In genomic region chr21:31447477-31447876, GRCh38 we compare ENCODE assay signal across 21 cellular contexts.
DNase-seq lines count a peak whose midpoint lies in the region; ATAC-seq, FAIRE-seq and TF ChIP-seq lines count a peak whose summit lies in the region.
"Had no signal": no experiment of that assay in that cellular context is flagged by ENCODE, and none has a peak within 500 bp of the region (broad histone marks: within the 10 kb centered on the region; RNA-seq: fewer than 3 reads in every experiment).

No MANE protein-coding gene starts in this region.

- peaks cover 5% of the 10 kb centered on the region for H3K27me3 Mint-ChIP-seq in T-helper 1 cell treated with Interleukin-12 subunit alpha and Interleukin-12 subunit beta and Interleukin-4 antibody, amounts not matched to agents 30 μg/mL and 1 μg/mL, for 36 hours (ENCODE audit: low read depth)
- H3K27me3 Mint-ChIP-seq: activated naive CD4-positive, alpha-beta T cell treated with anti-CD3 and anti-CD28 coated beads, Interleukin-2, amount 10 ng/mL, durations not matched to agents 7 days and 5 days; effector memory CD8-positive, alpha-beta T cell; type B pancreatic cell had no signal

- no peaks in the 10 kb centered on the region for H4K20me1 ChIP-seq in GM23248 (ENCODE audit: insufficient read depth)

- H3K9ac ChIP-seq in GM23248 = no peak overlapping the region

- ATAC-seq in omental fat pad (ENCODE audit: low FRiP score) (peak; percentile 84), GM21360 (IDR thresholded peaks at IDR 0.05; ENCODE audit: unreplicated experiment) (no peak)
- ATAC-seq: GM23338 had no signal

- DNase-seq in T-helper 1 cell = no peak
- peak; percentile 91 for DNase-seq in GM23248
- DNase-seq in bronchial epithelial cell (ENCODE audit: low read depth) = peak; percentile 3
- DNase-seq in omental fat pad (ENCODE audit: low spot score) = no peak
- no peak for DNase-seq in MV-4-11 (lab: John Stamatoyannopoulos, UW)
- DNase-seq in NCI-H1694 (lab: John Stamatoyannopoulos, UW) = no peak
- DNase-seq: activated CD4-positive, CD25-positive, alpha-beta regulatory T cell; activated CD8-positive, alpha-beta memory T cell treated with anti-CD3 and anti-CD28 coated beads, Interleukin-2, amount 50 U/mL, for 48 hours; activated naive CD4-positive, alpha-beta T cell treated with anti-CD3 and anti-CD28 coated beads, Interleukin-2, amount 10 ng/mL, durations not matched to agents 7 days and 5 days; effector memory CD8-positive, alpha-beta T cell; hippocampal formation; kidney glomerular epithelial cell; NCI-H1105; NCI-H2227 treated with DMSO at 0.1 percent for 48 hours; ovary; small intestine had no signal

- no peak overlapping the region for H2AFZ ChIP-seq in GM23248
- H2AFZ ChIP-seq: GM23338 had no signal

- no peaks in the 10 kb centered on the region for H3K27me3 ChIP-seq in GM23248 (replicated peaks; ENCODE audit: insufficient read depth)
- no peaks in the 10 kb centered on the region for H3K27me3 ChIP-seq in bronchial epithelial cell (ENCODE audit: control insufficient read depth, insufficient read depth, low read length)
- H3K27me3 ChIP-seq: ovary had no signal

- no peaks in the 10 kb centered on the region for H3K9me3 ChIP-seq in GM23248 (ENCODE audit: low read depth)
- H3K9me3 ChIP-seq: ovary had no signal

- H3K79me2 ChIP-seq in GM23248 (ENCODE audit: insufficient read depth) = no peaks in the 10 kb centered on the region

- peaks cover 21% of the 10 kb centered on the region for H3K36me3 Mint-ChIP-seq in T-helper 1 cell treated with Interleukin-12 subunit alpha and Interleukin-12 subunit beta and Interleukin-4 antibody, amounts not matched to agents 30 μg/mL and 1 μg/mL, for 36 hours (ENCODE audit: low read depth)

- TF ChIP-seq CTCF in bronchial epithelial cell (IDR thresholded peaks at IDR 0.05; ENCODE audit: insufficient read depth, low read length, severe bottlenecking) (no peak), omental fat pad (IDR thresholded peaks at IDR 0.05) (no peak)

- H3K36me3 ChIP-seq in GM23248 (ENCODE audit: low read depth) (no peaks in the 10 kb centered on the region), bronchial epithelial cell (ENCODE audit: control insufficient read depth, insufficient read depth, low read length) (no peaks in the 10 kb centered on the region)
- H3K36me3 ChIP-seq: ovary had no signal

- in situ Hi-C loops in GM23248 (cut with MboI) = no loop called here

- peak overlapping the region; percentile 26 for H3K4me3 Mint-ChIP-seq in T-helper 1 cell treated with Interleukin-12 subunit alpha and Interleukin-12 subunit beta and Interleukin-4 antibody, amounts not matched to agents 30 μg/mL and 1 μg/mL, for 36 hours
- H3K4me3 Mint-ChIP-seq: activated naive CD4-positive, alpha-beta T cell treated with anti-CD3 and anti-CD28 coated beads, Interleukin-2, amount 10 ng/mL, durations not matched to agents 7 days and 5 days; GM23338; type B pancreatic cell had no signal

- no peak overlapping the region for H3K27ac ChIP-seq in GM23248
- H3K27ac ChIP-seq: 22Rv1, ovary had no signal

- peak overlapping the region; percentile 24 for H3K4me2 ChIP-seq in GM23248 (ENCODE audit: unreplicated experiment)
- H3K4me2 ChIP-seq: GM23338 had no signal

- H3K4me1 Mint-ChIP-seq in T-helper 1 cell treated with Interleukin-12 subunit alpha and Interleukin-12 subunit beta and Interleukin-4 antibody, amounts not matched to agents 30 μg/mL and 1 μg/mL, for 36 hours (ENCODE audit: low read depth) = peaks cover 33% of the 10 kb centered on the region

- H3K4me1 ChIP-seq in GM23248 (ENCODE audit: insufficient read depth) = peaks cover 22% of the 10 kb centered on the region

- FAIRE-seq in bronchial epithelial cell (lab: Jason Lieb, UNC) = no peak
- FAIRE-seq: small intestine had no signal

- no peaks in the 10 kb centered on the region for H3K9me2 ChIP-seq in GM23248 (ENCODE audit: insufficient read depth)

- peak overlapping the region; percentile 66 for H3K27ac Mint-ChIP-seq in T-helper 1 cell treated with Interleukin-12 subunit alpha and Interleukin-12 subunit beta and Interleukin-4 antibody, amounts not matched to agents 30 μg/mL and 1 μg/mL, for 36 hours
- H3K27ac Mint-ChIP-seq: type B pancreatic cell had no signal

- peaks cover 5% of the 10 kb centered on the region for H3K9me3 Mint-ChIP-seq in T-helper 1 cell treated with Interleukin-12 subunit alpha and Interleukin-12 subunit beta and Interleukin-4 antibody, amounts not matched to agents 30 μg/mL and 1 μg/mL, for 36 hours
- H3K9me3 Mint-ChIP-seq: effector memory CD8-positive, alpha-beta T cell had no signal

- H3K4me3 ChIP-seq in GM23248 (no peak overlapping the region), bronchial epithelial cell (ENCODE audit: low read depth, low read length) (no peak overlapping the region)
- H3K4me3 ChIP-seq: GM23338, ovary had no signal

- WGBS in GM23248 (ENCODE audit: low coverage in 1 of 2, low lambda C conversion rate in 2 of 2, missing lambda C conversion rate in 2 of 2), 2 experiments = 15 to 20% methylated on average over 3 of the region's 3 CpGs

- peaks cover 5% of the 10 kb centered on the region; the same call in 1 of the 2 replicates for H3F3A ChIP-seq in GM23248 (ENCODE audit: insufficient read depth)

Comparison
In these comparisons a context has a peak if more than half of its experiments do, and no peak if none do; other contexts are left out.
1. DNase-seq: peak in GM23248 (single experiment) and bronchial epithelial cell (single experiment); none in T-helper 1 cell (0 of 5), omental fat pad (single experiment), MV-4-11 (single experiment) and NCI-H1694 (single experiment).